24 cellular contexts compared by ENCODE assay signal in the genomic region with DNA sequence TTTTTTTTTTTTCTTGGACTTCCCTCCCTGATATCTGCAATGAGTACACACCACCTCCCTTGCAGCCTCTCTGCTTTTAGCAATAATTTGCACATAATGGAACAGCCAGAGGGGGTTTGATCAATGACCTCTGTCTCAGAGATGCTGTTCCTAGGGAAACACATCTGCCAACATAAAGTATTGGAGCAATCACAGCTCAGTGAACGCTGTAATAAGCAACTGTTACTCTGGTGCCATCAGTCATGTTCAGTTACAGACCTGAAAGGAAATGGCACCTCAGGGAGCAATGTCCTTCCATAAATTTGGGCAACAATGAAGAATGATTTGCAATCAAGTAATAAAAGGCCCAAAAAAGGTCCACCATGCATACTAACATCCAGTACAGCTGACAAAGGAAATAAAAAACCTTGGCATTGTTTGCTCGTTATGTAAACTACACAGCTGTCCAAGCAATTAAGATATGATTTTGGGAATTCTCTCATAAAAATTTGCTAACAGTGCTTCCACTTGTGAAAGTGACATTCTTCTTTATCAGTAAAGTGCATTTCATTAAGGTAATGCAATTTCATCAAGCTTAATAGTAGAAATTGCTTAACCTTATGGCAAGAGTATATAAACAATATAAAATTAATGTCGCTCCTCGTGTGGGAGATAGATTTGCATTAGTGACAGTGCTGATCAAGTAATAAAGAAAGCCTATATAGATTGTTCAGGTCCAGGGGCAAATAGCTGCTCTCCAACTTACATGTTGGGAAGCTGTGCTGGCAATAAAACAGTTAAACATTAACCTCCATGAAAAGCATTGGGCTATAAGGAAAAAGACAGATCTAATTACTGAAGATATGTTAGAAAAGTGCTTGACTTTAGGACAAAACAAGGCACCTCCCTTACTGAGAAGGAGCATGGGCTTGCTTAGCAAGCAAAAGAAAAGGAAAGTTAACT.
A peak's percentile ranks its signal among the peaks of the same experiment; 100 is the strongest.
DNase-seq lines count a peak whose midpoint lies in the region; ATAC-seq and TF ChIP-seq lines count a peak whose summit lies in the region.
"Had no signal": no experiment of that assay in that cellular context is flagged by ENCODE, and none has a peak within 500 bp of the region (broad histone marks: within the 10 kb centered on the region; RNA-seq: fewer than 3 reads in every experiment).

No MANE protein-coding gene starts in this region.

- ATAC-seq in natural killer cell = no peak
- ATAC-seq in stimulated activated naive CD8-positive, alpha-beta T cell treated with anti-CD3 and anti-CD28 coated beads, Interleukin-15, Interleukin-2, amounts not matched to agents 100 U/mL and 50 U/mL, for 24 hours = no peak
- ATAC-seq: GM23338; left ventricle myocardium superior; naive thymus-derived CD8-positive, alpha-beta T cell; Panc1 had no signal

- H3K9me2 ChIP-seq in neural cell (ENCODE audit: insufficient read depth, low read length) = no peaks in the 10 kb centered on the region

- H3K79me2 ChIP-seq in neural cell (replicated peaks; ENCODE audit: insufficient read depth, low read length) = no peaks in the 10 kb centered on the region

- peak; percentile 42 for TF ChIP-seq EP300 in neural cell (conservative IDR thresholded peaks at IDR 0.05; ENCODE audit: poor library complexity, severe bottlenecking)

- POLR2A ChIA-PET in HEK293T (lab: Yijun Ruan, JAX) = no interaction called here

- no peaks in the 10 kb centered on the region for H3K36me3 ChIP-seq in neural cell (ENCODE audit: insufficient read depth, low read length)
- H3K36me3 ChIP-seq: breast epithelium had no signal

- H3K4me3 ChIP-seq in neural cell (ENCODE audit: low read length) = peak overlapping the region; percentile 28
- H3K4me3 ChIP-seq: breast epithelium, GM23338 had no signal

- H3K4me2 ChIP-seq in neural cell (ENCODE audit: low read length) = no peak overlapping the region
- H3K4me2 ChIP-seq: GM23338 had no signal

- no peak overlapping the region for H2AFZ ChIP-seq in neural cell (ENCODE audit: low read depth, low read length)
- H2AFZ ChIP-seq: GM23338 had no signal

- H3K9me3 Mint-ChIP-seq in natural killer cell = peaks cover 6 to 7% of the 10 kb centered on the region in 2 donors
- H3K9me3 Mint-ChIP-seq: activated B cell treated with CpG ODN at 0.5 μM for 24 hours; activated T-helper 1 cell treated with anti-CD3 and anti-CD28 coated beads, Interleukin-12 subunit alpha, Interleukin-12 subunit beta, Interleukin-2, Interleukin-4 antibody, amounts not matched to agents 30 ng/mL and 10 ng/mL and 1 ng/mL, durations not matched to agents 14 hours and 24 hours and 36 hours had no signal

- no peak overlapping the region for H3K4me3 Mint-ChIP-seq in natural killer cell
- H3K4me3 Mint-ChIP-seq: activated B cell treated with CpG ODN at 0.5 μM for 24 hours; activated T-helper 1 cell treated with anti-CD3 and anti-CD28 coated beads, Interleukin-12 subunit alpha, Interleukin-12 subunit beta, Interleukin-2, Interleukin-4 antibody, amounts not matched to agents 30 ng/mL and 10 ng/mL and 1 ng/mL, durations not matched to agents 14 hours and 24 hours and 36 hours; GM23338; naive thymus-derived CD8-positive, alpha-beta T cell; type B pancreatic cell had no signal

- TF ChIP-seq CTCF in neural cell (IDR thresholded peaks at IDR 0.05; ENCODE audit: poor library complexity, severe bottlenecking) (no peak), natural killer cell (IDR thresholded peaks at IDR 0.05) (no peak)

- no peaks in the 10 kb centered on the region for H3K27me3 Mint-ChIP-seq in natural killer cell (ENCODE audit: low read depth in 2 of 2)
- H3K27me3 Mint-ChIP-seq: activated B cell treated with CpG ODN at 0.5 μM for 24 hours; naive thymus-derived CD8-positive, alpha-beta T cell had no signal

- no peaks in the 10 kb centered on the region for H3K4me1 Mint-ChIP-seq in natural killer cell
- H3K4me1 Mint-ChIP-seq: activated B cell treated with CpG ODN at 0.5 μM for 24 hours; naive thymus-derived CD8-positive, alpha-beta T cell had no signal

- H3K27ac Mint-ChIP-seq in natural killer cell = no peak overlapping the region
- H3K27ac Mint-ChIP-seq: activated B cell treated with CpG ODN at 0.5 μM for 24 hours; activated T-helper 1 cell treated with anti-CD3 and anti-CD28 coated beads, Interleukin-12 subunit alpha, Interleukin-12 subunit beta, Interleukin-2, Interleukin-4 antibody, amounts not matched to agents 30 ng/mL and 10 ng/mL and 1 ng/mL, durations not matched to agents 14 hours and 24 hours and 36 hours; GM23338; naive thymus-derived CD8-positive, alpha-beta T cell had no signal

- intact Hi-C loops in natural killer cell (cut with micrococcal nuclease) = no loop called here

- no peaks in the 10 kb centered on the region for H3K27me3 ChIP-seq in neural cell (ENCODE audit: insufficient read depth, low read depth, low read length)
- H3K27me3 ChIP-seq: breast epithelium had no signal

- no peaks in the 10 kb centered on the region for H3F3A ChIP-seq in neural cell (ENCODE audit: insufficient read depth, low read length, poor library complexity, severe bottlenecking)

- no peaks in the 10 kb centered on the region for H4K20me1 ChIP-seq in neural cell (ENCODE audit: insufficient read depth)

- no peak for TF ChIP-seq RAD21 in neural cell (conservative IDR thresholded peaks at IDR 0.05)

- no peaks in the 10 kb centered on the region for H3K36me3 Mint-ChIP-seq in natural killer cell
- H3K36me3 Mint-ChIP-seq: naive thymus-derived CD8-positive, alpha-beta T cell; type B pancreatic cell had no signal

- H3K27ac ChIP-seq in neural cell (ENCODE audit: low read length) = peak overlapping the region; percentile 18
- H3K27ac ChIP-seq: breast epithelium had no signal

- no peaks in the 10 kb centered on the region for H3K9me3 ChIP-seq in neural cell (ENCODE audit: low read length)
- H3K9me3 ChIP-seq: breast epithelium, Caco-2 had no signal

- DNase-seq in HEK293T (ENCODE audit: extremely low spot score) = peak; percentile 24
- DNase-seq in NCI-H1417 treated with DMSO at 0.1 percent for 48 hours (lab: John Stamatoyannopoulos, UW) = peak; percentile 72
- peak; percentile 4 for DNase-seq in SK-N-DZ (ENCODE audit: low spot score)
- no peak for DNase-seq in DMS 273 treated with DMSO at 0.1 percent for 48 hours (lab: John Stamatoyannopoulos, UW)
- DNase-seq in natural killer cell = no peak
- DNase-seq in stimulated activated naive CD8-positive, alpha-beta T cell treated with anti-CD3 and anti-CD28 coated beads, Interleukin-15, Interleukin-2, amounts not matched to agents 100 U/mL and 50 U/mL, for 24 hours = no peak
- DNase-seq: activated B cell treated with CpG ODN at 0.5 μM for 24 hours; activated CD4-positive, alpha-beta T cell treated with anti-CD3 and anti-CD28 coated beads, Interleukin-2, amount 50 U/mL, for 1 hour; activated naive CD4-positive, alpha-beta T cell treated with anti-CD3 and anti-CD28 coated beads, Interleukin-2, amount 50 U/mL, for 16 hours; amygdala; C1 segment of cervical spinal cord; Caco-2; left ventricle myocardium superior; naive thymus-derived CD8-positive, alpha-beta T cell; NCI-H510A; SHP77; stimulated activated CD4-positive, alpha-beta T cell treated with anti-CD3 and anti-CD28 coated beads, Interleukin-2, amount 100 ng/mL, for 48 hours; T1000 had no signal

- CTCF ChIA-PET in HEK293T (lab: Yijun Ruan, JAX) = no interaction called here

- H3K9ac ChIP-seq in neural cell (ENCODE audit: low read length) = no peak overlapping the region

TF ChIP-seq in HEK293T, 16 proteins besides CTCF, POLR2A, EP300 and RAD21:
- TF ChIP-seq CTBP1 (IDR thresholded peaks at IDR 0.05; ENCODE audit: borderline replicate concordance) (peak; percentile 67), FOXM1 (IDR thresholded peaks at IDR 0.05; ENCODE audit: borderline replicate concordance) (no peak)
- TF ChIP-seq, protein P1, sequence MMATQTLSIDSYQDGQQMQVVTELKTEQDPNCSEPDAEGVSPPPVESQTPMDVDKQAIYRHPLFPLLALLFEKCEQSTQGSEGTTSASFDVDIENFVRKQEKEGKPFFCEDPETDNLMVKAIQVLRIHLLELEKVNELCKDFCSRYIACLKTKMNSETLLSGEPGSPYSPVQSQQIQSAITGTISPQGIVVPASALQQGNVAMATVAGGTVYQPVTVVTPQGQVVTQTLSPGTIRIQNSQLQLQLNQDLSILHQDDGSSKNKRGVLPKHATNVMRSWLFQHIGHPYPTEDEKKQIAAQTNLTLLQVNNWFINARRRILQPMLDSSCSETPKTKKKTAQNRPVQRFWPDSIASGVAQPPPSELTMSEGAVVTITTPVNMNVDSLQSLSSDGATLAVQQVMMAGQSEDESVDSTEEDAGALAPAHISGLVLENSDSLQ (IDR thresholded peaks at IDR 0.05) = peak; percentile 83
TF ChIP-seq in HEK293T: peak in this region for 2.

TF ChIP-seq in neural cell, 6 proteins besides CTCF, POLR2A, EP300 and RAD21 (continues in another document):
- TF ChIP-seq, protein P2, sequence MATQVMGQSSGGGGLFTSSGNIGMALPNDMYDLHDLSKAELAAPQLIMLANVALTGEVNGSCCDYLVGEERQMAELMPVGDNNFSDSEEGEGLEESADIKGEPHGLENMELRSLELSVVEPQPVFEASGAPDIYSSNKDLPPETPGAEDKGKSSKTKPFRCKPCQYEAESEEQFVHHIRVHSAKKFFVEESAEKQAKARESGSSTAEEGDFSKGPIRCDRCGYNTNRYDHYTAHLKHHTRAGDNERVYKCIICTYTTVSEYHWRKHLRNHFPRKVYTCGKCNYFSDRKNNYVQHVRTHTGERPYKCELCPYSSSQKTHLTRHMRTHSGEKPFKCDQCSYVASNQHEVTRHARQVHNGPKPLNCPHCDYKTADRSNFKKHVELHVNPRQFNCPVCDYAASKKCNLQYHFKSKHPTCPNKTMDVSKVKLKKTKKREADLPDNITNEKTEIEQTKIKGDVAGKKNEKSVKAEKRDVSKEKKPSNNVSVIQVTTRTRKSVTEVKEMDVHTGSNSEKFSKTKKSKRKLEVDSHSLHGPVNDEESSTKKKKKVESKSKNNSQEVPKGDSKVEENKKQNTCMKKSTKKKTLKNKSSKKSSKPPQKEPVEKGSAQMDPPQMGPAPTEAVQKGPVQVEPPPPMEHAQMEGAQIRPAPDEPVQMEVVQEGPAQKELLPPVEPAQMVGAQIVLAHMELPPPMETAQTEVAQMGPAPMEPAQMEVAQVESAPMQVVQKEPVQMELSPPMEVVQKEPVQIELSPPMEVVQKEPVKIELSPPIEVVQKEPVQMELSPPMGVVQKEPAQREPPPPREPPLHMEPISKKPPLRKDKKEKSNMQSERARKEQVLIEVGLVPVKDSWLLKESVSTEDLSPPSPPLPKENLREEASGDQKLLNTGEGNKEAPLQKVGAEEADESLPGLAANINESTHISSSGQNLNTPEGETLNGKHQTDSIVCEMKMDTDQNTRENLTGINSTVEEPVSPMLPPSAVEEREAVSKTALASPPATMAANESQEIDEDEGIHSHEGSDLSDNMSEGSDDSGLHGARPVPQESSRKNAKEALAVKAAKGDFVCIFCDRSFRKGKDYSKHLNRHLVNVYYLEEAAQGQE (IDR thresholded peaks at IDR 0.05; ENCODE audit: borderline replicate concordance) = peak; percentile 31
- TF ChIP-seq SMC3 (conservative IDR thresholded peaks at IDR 0.05; ENCODE audit: poor library complexity) (no peak), POLR2AphosphoS5 (IDR thresholded peaks at IDR 0.05) (peak; percentile 68), EZH2 (IDR thresholded peaks at IDR 0.05; ENCODE audit: borderline replicate concordance, insufficient read depth, low read length, poor library complexity, severe bottlenecking) (no peak), TAF1 (IDR thresholded peaks at IDR 0.05; ENCODE audit: low read depth) (no peak)

Comparison
In these comparisons a context has a peak if more than half of its experiments do, and no peak if none do; other contexts are left out.
1. DNase-seq: peak in HEK293T (single experiment), NCI-H1417 treated with DMSO at 0.1 percent for 48 hours (single experiment) and SK-N-DZ (single experiment); none in DMS 273 treated with DMSO at 0.1 percent for 48 hours (single experiment), natural killer cell (single experiment) and stimulated activated naive CD8-positive, alpha-beta T cell treated with anti-CD3 and anti-CD28 coated beads, Interleukin-15, Interleukin-2, amounts not matched to agents 100 U/mL and 50 U/mL, for 24 hours (single experiment).